ENCODE assay signal across 1 cellular context in genomic region chr16:21521390-21522143, GRCh38.
TF ChIP-seq lines count a peak whose summit lies in the region.

No MANE protein-coding gene starts in this region.

TF ChIP-seq in HepG2, 621 proteins besides CTCF, POLR2A, EP300 and RAD21 (continued from another document and continues in another):
- TF ChIP-seq ZNF883 (CRISPR knock-in tag; IDR thresholded peaks at IDR 0.05; ENCODE audit: not compliant biosample characterization) (peak; percentile 33), ERF (CRISPR knock-in tag; IDR thresholded peaks at IDR 0.05) (peak; percentile 98), YEATS2 (CRISPR knock-in tag; IDR thresholded peaks at IDR 0.05; ENCODE audit: borderline replicate concordance) (peak; percentile 70; the same call in 1 of the 2 replicates), MEIS2 (CRISPR knock-in tag; IDR thresholded peaks at IDR 0.05) (peak; percentile 96), ATF6 (CRISPR knock-in tag; conservative IDR thresholded peaks at IDR 0.05) (peak; percentile 59; the same call in 1 of the 2 replicates), ZSCAN22 (CRISPR knock-in tag; IDR thresholded peaks at IDR 0.05) (peak; percentile 47; the same call in 1 of the 2 replicates), RBM39 (IDR thresholded peaks at IDR 0.05; ENCODE audit: low read depth, low read length, poor library complexity, severe bottlenecking) (peak; percentile 46), ZNF788 (CRISPR knock-in tag; IDR thresholded peaks at IDR 0.05; ENCODE audit: borderline replicate concordance) (peak; percentile 41; the same call in 1 of the 2 replicates), GFI1 (CRISPR knock-in tag; IDR thresholded peaks at IDR 0.05; ENCODE audit: borderline replicate concordance) (peak; percentile 99), FOXC1 (CRISPR knock-in tag; IDR thresholded peaks at IDR 0.05; ENCODE audit: borderline replicate concordance) (peak; percentile 83; the same call in 1 of the 2 replicates), MED1 (CRISPR knock-in tag; IDR thresholded peaks at IDR 0.05) (peak; percentile 95), SKIL (CRISPR knock-in tag; IDR thresholded peaks at IDR 0.05; ENCODE audit: borderline replicate concordance) (peak; percentile 73; the same call in 1 of the 2 replicates), ZBTB21 (CRISPR knock-in tag; IDR thresholded peaks at IDR 0.05) (peak; percentile 76; the same call in 1 of the 2 replicates), ARNTL (CRISPR knock-in tag; IDR thresholded peaks at IDR 0.05) (peak; percentile 68), BRCA1 (CRISPR knock-in tag; IDR thresholded peaks at IDR 0.05) (peak; percentile 27; the same call in 1 of the 2 replicates), ZNF775 (CRISPR knock-in tag; IDR thresholded peaks at IDR 0.05; ENCODE audit: borderline replicate concordance) (peak; percentile 27; the same call in 1 of the 2 replicates), ZNF343 (CRISPR knock-in tag; IDR thresholded peaks at IDR 0.05) (0 out of 2 replicates have a peak, but pooled peaks have one; percentile 17), HMG20A (CRISPR knock-in tag; IDR thresholded peaks at IDR 0.05; ENCODE audit: borderline replicate concordance) (peak; percentile 97), KDM3A (CRISPR knock-in tag; IDR thresholded peaks at IDR 0.05; ENCODE audit: low read depth) (peak; percentile 99), HDAC2 (CRISPR knock-in tag; IDR thresholded peaks at IDR 0.05) (peak; percentile 100), ZNF652 (CRISPR knock-in tag; IDR thresholded peaks at IDR 0.05; ENCODE audit: borderline replicate concordance, low read depth) (peak; percentile 66; the same call in 1 of the 2 replicates), ZNF335 (CRISPR knock-in tag; IDR thresholded peaks at IDR 0.05) (peak; percentile 76; the same call in 1 of the 2 replicates), CBX5 (CRISPR knock-in tag; IDR thresholded peaks at IDR 0.05; ENCODE audit: borderline replicate concordance) (peak; percentile 99; the same call in 1 of the 2 replicates), ZNF784 (CRISPR knock-in tag; IDR thresholded peaks at IDR 0.05; ENCODE audit: borderline replicate concordance) (peak; percentile 54; the same call in 1 of the 2 replicates), POGK (CRISPR knock-in tag; conservative IDR thresholded peaks at IDR 0.05) (peak; percentile 76), KAT8 (CRISPR knock-in tag; IDR thresholded peaks at IDR 0.05) (peak; percentile 81), SALL2 (CRISPR knock-in tag; IDR thresholded peaks at IDR 0.05) (peak; percentile 47; the same call in 1 of the 2 replicates), ZBTB7B (CRISPR knock-in tag; IDR thresholded peaks at IDR 0.05) (peak; percentile 100), ZBTB7A (CRISPR knock-in tag; IDR thresholded peaks at IDR 0.05) (peak; percentile 81), MYNN (CRISPR knock-in tag; IDR thresholded peaks at IDR 0.05; ENCODE audit: low read depth) (peak; percentile 88; the same call in 1 of the 2 replicates), DBP (CRISPR knock-in tag; IDR thresholded peaks at IDR 0.05; ENCODE audit: not compliant biosample characterization) (peak; percentile 54), GPN1 (CRISPR knock-in tag; IDR thresholded peaks at IDR 0.05; ENCODE audit: borderline replicate concordance) (peak; percentile 69; the same call in 1 of the 2 replicates), ZNF746 (CRISPR knock-in tag; IDR thresholded peaks at IDR 0.05) (peak; percentile 86), NR2F1 (CRISPR knock-in tag; IDR thresholded peaks at IDR 0.05) (peak in 1 of 2 experiments; percentile 84; a peak in 3 of 4 replicates), ZNF280D (CRISPR knock-in tag; IDR thresholded peaks at IDR 0.05) (peak; percentile 68; the same call in 1 of the 2 replicates), ZC3H4 (CRISPR knock-in tag; IDR thresholded peaks at IDR 0.05; ENCODE audit: borderline replicate concordance) (peak; percentile 89), ZNF891 (CRISPR knock-in tag; IDR thresholded peaks at IDR 0.05) (peak; percentile 89; the same call in 1 of the 2 replicates), ETV6 (CRISPR knock-in tag; conservative IDR thresholded peaks at IDR 0.05) (peak; percentile 97), FOXK1 (CRISPR knock-in tag; IDR thresholded peaks at IDR 0.05; ENCODE audit: borderline replicate concordance, low read depth) (peak; percentile 75), BHLHE40 (IDR thresholded peaks at IDR 0.05; ENCODE audit: low read length) (peak; percentile 66), ZNF790 (CRISPR knock-in tag; IDR thresholded peaks at IDR 0.05; ENCODE audit: borderline replicate concordance) (peak; percentile 26; the same call in 1 of the 2 replicates)
- TF ChIP-seq, protein P1, sequence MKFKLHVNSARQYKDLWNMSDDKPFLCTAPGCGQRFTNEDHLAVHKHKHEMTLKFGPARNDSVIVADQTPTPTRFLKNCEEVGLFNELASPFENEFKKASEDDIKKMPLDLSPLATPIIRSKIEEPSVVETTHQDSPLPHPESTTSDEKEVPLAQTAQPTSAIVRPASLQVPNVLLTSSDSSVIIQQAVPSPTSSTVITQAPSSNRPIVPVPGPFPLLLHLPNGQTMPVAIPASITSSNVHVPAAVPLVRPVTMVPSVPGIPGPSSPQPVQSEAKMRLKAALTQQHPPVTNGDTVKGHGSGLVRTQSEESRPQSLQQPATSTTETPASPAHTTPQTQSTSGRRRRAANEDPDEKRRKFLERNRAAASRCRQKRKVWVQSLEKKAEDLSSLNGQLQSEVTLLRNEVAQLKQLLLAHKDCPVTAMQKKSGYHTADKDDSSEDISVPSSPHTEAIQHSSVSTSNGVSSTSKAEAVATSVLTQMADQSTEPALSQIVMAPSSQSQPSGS (CRISPR knock-in tag; IDR thresholded peaks at IDR 0.05) = peak; percentile 95
- TF ChIP-seq, protein P2, sequence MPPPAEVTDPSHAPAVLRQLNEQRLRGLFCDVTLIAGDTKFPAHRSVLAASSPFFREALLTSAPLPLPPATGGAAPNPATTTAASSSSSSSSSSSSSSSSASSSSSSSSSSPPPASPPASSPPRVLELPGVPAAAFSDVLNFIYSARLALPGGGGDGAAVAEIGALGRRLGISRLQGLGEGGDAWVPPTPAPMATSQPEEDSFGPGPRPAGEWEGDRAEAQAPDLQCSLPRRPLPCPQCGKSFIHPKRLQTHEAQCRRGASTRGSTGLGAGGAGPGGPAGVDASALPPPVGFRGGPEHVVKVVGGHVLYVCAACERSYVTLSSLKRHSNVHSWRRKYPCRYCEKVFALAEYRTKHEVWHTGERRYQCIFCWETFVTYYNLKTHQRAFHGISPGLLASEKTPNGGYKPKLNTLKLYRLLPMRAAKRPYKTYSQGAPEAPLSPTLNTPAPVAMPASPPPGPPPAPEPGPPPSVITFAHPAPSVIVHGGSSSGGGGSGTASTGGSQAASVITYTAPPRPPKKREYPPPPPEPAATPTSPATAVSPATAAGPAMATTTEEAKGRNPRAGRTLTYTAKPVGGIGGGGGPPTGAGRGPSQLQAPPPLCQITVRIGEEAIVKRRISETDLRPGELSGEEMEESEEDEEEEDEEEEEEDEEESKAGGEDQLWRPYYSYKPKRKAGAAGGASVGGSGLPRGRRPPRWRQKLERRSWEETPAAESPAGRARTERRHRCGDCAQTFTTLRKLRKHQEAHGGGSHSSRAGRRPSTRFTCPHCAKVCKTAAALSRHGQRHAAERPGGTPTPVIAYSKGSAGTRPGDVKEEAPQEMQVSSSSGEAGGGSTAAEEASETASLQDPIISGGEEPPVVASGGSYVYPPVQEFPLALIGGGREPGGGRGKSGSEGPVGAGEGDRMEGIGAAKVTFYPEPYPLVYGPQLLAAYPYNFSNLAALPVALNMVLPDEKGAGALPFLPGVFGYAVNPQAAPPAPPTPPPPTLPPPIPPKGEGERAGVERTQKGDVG (CRISPR knock-in tag; IDR thresholded peaks at IDR 0.05; ENCODE audit: borderline replicate concordance) = peak; percentile 88; the same call in 1 of the 2 replicates
- TF ChIP-seq, protein P3, sequence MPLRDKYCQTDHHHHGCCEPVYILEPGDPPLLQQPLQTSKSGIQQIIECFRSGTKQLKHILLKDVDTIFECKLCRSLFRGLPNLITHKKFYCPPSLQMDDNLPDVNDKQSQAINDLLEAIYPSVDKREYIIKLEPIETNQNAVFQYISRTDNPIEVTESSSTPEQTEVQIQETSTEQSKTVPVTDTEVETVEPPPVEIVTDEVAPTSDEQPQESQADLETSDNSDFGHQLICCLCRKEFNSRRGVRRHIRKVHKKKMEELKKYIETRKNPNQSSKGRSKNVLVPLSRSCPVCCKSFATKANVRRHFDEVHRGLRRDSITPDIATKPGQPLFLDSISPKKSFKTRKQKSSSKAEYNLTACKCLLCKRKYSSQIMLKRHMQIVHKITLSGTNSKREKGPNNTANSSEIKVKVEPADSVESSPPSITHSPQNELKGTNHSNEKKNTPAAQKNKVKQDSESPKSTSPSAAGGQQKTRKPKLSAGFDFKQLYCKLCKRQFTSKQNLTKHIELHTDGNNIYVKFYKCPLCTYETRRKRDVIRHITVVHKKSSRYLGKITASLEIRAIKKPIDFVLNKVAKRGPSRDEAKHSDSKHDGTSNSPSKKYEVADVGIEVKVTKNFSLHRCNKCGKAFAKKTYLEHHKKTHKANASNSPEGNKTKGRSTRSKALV (CRISPR knock-in tag; IDR thresholded peaks at IDR 0.05) = 0 out of 2 replicates have a peak, but pooled peaks have one; percentile 35
